Comparison of ENCODE assay signal across 23 cellular contexts in the genomic region with DNA sequence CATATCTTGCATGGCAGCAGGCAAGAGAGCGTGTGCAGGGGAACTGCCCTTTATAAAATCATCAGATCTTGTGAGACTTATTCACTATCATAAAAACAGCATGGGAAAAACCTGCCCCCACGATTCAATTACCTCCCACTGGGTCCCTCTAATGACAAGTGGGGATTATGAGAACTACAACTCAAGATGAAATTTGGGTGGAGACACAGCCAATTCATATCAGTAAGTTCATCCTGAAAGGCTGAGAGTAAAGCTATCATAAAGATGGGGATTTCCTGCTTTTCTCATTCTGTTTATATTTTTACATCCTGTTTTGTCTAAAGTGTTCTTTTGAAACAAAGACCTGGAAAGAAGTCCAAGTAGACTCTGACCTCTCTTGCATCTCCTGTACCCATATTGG. TPM values are rescaled to one million over a fixed set of nuclear protein-coding genes. Genes with fewer than 3 reads are reported as not detected.
DNase-seq lines count a peak whose midpoint lies in the region; ATAC-seq, FAIRE-seq and TF ChIP-seq lines count a peak whose summit lies in the region.
"Had no signal": no experiment of that assay in that cellular context is flagged by ENCODE, and none has a peak within 500 bp of the region (broad histone marks: within the 10 kb centered on the region; RNA-seq: fewer than 3 reads in every experiment).

No MANE protein-coding gene starts in this region.

- H3K4me3 ChIP-seq in endothelial cell of umbilical vein (replicated peaks in 1 of 3; ENCODE audit: insufficient read depth in 1 of 3, low read depth in 1 of 3, low read length in 3 of 3) (no peak overlapping the region), neural progenitor cell (no peak overlapping the region)
- H3K4me3 ChIP-seq: GM23248, HAP-1 had no signal

- no peak for DNase-seq in GM12891 (ENCODE audit: insufficient read length, low spot score)
- DNase-seq in OCI-M1 (lab: John Stamatoyannopoulos, UW) = peak; percentile 80
- peak; percentile 79 for DNase-seq in endothelial cell of umbilical vein (ENCODE audit: low read depth, low spot score)
- peak; percentile 51 for DNase-seq in pulmonary artery endothelial cell (ENCODE audit: low read depth, low spot score)
- DNase-seq in NCI-H2029 (lab: John Stamatoyannopoulos, UW) = no peak
- no peak for DNase-seq in activated naive CD4-positive, alpha-beta T cell treated with anti-CD3 and anti-CD28 coated beads, Interleukin-2, amount 10 ng/mL, durations not matched to agents 7 days and 5 days
- DNase-seq in neural progenitor cell (ENCODE audit: low spot score) = no peak
- DNase-seq: AML-193; Caco-2; CD4-positive, alpha-beta T cell; GF-D8; GM23248 had no signal

- H3K36me3 Mint-ChIP-seq in activated naive CD4-positive, alpha-beta T cell treated with anti-CD3 and anti-CD28 coated beads, Interleukin-2, amount 10 ng/mL, durations not matched to agents 7 days and 5 days = no peaks in the 10 kb centered on the region
- no peaks in the 10 kb centered on the region for H3K36me3 Mint-ChIP-seq in neural progenitor cell

- H3K27me3 Mint-ChIP-seq in activated naive CD4-positive, alpha-beta T cell treated with anti-CD3 and anti-CD28 coated beads, Interleukin-2, amount 10 ng/mL, durations not matched to agents 7 days and 5 days = peaks cover 3% of the 10 kb centered on the region
- H3K27me3 Mint-ChIP-seq in neural progenitor cell (ENCODE audit: insufficient read depth, low read depth) = peaks cover 4% of the 10 kb centered on the region

- H3K27ac Mint-ChIP-seq in activated naive CD4-positive, alpha-beta T cell treated with anti-CD3 and anti-CD28 coated beads, Interleukin-2, amount 10 ng/mL, durations not matched to agents 7 days and 5 days = no peak overlapping the region
- no peak overlapping the region for H3K27ac Mint-ChIP-seq in neural progenitor cell
- H3K27ac Mint-ChIP-seq: CD4-positive, alpha-beta T cell had no signal

- no peaks in the 10 kb centered on the region for H3K9me1 ChIP-seq in endothelial cell of umbilical vein (replicated peaks; ENCODE audit: control insufficient read depth, extremely low read depth, insufficient read depth, low read length)

- peak; percentile 47 for FAIRE-seq in GM12891 (lab: Jason Lieb, UNC)
- FAIRE-seq in endothelial cell of umbilical vein (lab: Jason Lieb, UNC) = peak; percentile 35
- FAIRE-seq: A204.1, D721Med, GM12892 had no signal

- no peak overlapping the region for H3K27ac ChIP-seq in endothelial cell of umbilical vein (ENCODE audit: insufficient read depth, low read depth, low read length)
- no peak overlapping the region for H3K27ac ChIP-seq in neural progenitor cell
- H3K27ac ChIP-seq: C4-2B, GM23248, HL-60, KMS-11 had no signal

- H3K4me2 ChIP-seq in endothelial cell of umbilical vein (ENCODE audit: insufficient read depth, low read length) (peak overlapping the region; percentile 30), neural progenitor cell (no peak overlapping the region)
- H3K4me2 ChIP-seq: KMS-11 had no signal

- POLR2A ChIA-PET in endothelial cell of umbilical vein (lab: Charles Lee) = no interaction called here

- H3K4me1 ChIP-seq in endothelial cell of umbilical vein (ENCODE audit: control insufficient read depth, extremely low read depth, insufficient read depth, low read length) (peaks cover 15% of the 10 kb centered on the region), neural progenitor cell (no peaks in the 10 kb centered on the region)
- H3K4me1 ChIP-seq: HAP-1 had no signal

- H3K4me1 Mint-ChIP-seq in activated naive CD4-positive, alpha-beta T cell treated with anti-CD3 and anti-CD28 coated beads, Interleukin-2, amount 10 ng/mL, durations not matched to agents 7 days and 5 days = no peaks in the 10 kb centered on the region
- H3K4me1 Mint-ChIP-seq in neural progenitor cell = peaks cover 5% of the 10 kb centered on the region

- dilution Hi-C loops in endothelial cell of umbilical vein (cut with MboI; ENCODE audit: extremely low pct_ligation_motif_present, low sequenced_read_pairs) = no loop called here

- H3F3A ChIP-seq in neural progenitor cell (ENCODE audit: low read depth) = no peaks in the 10 kb centered on the region

- H3K4me3 Mint-ChIP-seq in activated naive CD4-positive, alpha-beta T cell treated with anti-CD3 and anti-CD28 coated beads, Interleukin-2, amount 10 ng/mL, durations not matched to agents 7 days and 5 days = no peak overlapping the region
- H3K4me3 Mint-ChIP-seq in neural progenitor cell = no peak overlapping the region
- H3K4me3 Mint-ChIP-seq: CD4-positive, alpha-beta T cell had no signal

- H4K20me1 ChIP-seq in endothelial cell of umbilical vein (replicated peaks; ENCODE audit: control insufficient read depth, extremely low read depth, insufficient read depth, low read length) (no peaks in the 10 kb centered on the region), neural progenitor cell (ENCODE audit: low read depth) (no peaks in the 10 kb centered on the region)

- H3K9me3 ChIP-seq in endothelial cell of umbilical vein (replicated peaks; ENCODE audit: control insufficient read depth, insufficient read depth, low read length) (no peaks in the 10 kb centered on the region), neural progenitor cell (ENCODE audit: low read depth) (no peaks in the 10 kb centered on the region)
- H3K9me3 ChIP-seq: Caco-2, HAP-1 had no signal

- intact Hi-C loops in endothelial cell of umbilical vein (cut with micrococcal nuclease) = no loop called here

- TF ChIP-seq POLR2A in GM12891 (IDR thresholded peaks at IDR 0.05; ENCODE audit: low read depth, low read length) (no peak), endothelial cell of umbilical vein (IDR thresholded peaks at IDR 0.05; ENCODE audit: low read depth, low read length) (no peak)

- ATAC-seq in GM19452 (IDR thresholded peaks at IDR 0.05; ENCODE audit: unreplicated experiment) = no peak

- no peak overlapping the region for H2AFZ ChIP-seq in endothelial cell of umbilical vein (ENCODE audit: low read depth, low read length)
- no peak overlapping the region for H2AFZ ChIP-seq in neural progenitor cell (replicated peaks)
- H2AFZ ChIP-seq: GM23248 had no signal

- TF ChIP-seq CTCF in endothelial cell of umbilical vein (IDR thresholded peaks at IDR 0.05; ENCODE audit: extremely low read depth in 1 of 2, insufficient read depth in 1 of 2, low read depth in 1 of 2, low read length in 2 of 2) (no peak), neural progenitor cell (IDR thresholded peaks at IDR 0.05) (no peak)

- CTCF ChIA-PET in endothelial cell of umbilical vein (lab: Charles Lee) = interaction anchor here (2.5 to 4.6 kb wide), 3 partner anchors 11 to 132 kb away, joined by 14 to 27 read pairs (median 25); no protein-coding TSS in a partner anchor
- CTCF ChIA-PET in activated naive CD4-positive, alpha-beta T cell treated with anti-CD3 and anti-CD28 coated beads, Interleukin-2, amount 10 ng/mL, durations not matched to agents 7 days and 5 days (lab: Charles Lee) = no interaction called here

- no peak overlapping the region for H3K9ac ChIP-seq in endothelial cell of umbilical vein (replicated peaks; ENCODE audit: extremely low read depth, insufficient read depth, low read length)
- no peak overlapping the region for H3K9ac ChIP-seq in neural progenitor cell
- H3K9ac ChIP-seq: GM23248, KMS-11 had no signal

- H3K79me2 ChIP-seq in endothelial cell of umbilical vein (ENCODE audit: control insufficient read depth, insufficient read depth, low read length) (no peaks in the 10 kb centered on the region), neural progenitor cell (ENCODE audit: low read depth) (no peaks in the 10 kb centered on the region)

- H3K36me3 ChIP-seq in endothelial cell of umbilical vein (ENCODE audit: control insufficient read depth in 2 of 2, extremely low read depth in 1 of 2, insufficient read depth in 2 of 2, low read length in 2 of 2) (no peaks in the 10 kb centered on the region), neural progenitor cell (no peaks in the 10 kb centered on the region)
- H3K36me3 ChIP-seq: HAP-1 had no signal

- H3K27me3 ChIP-seq in endothelial cell of umbilical vein (ENCODE audit: control insufficient read depth in 2 of 2, insufficient read depth in 2 of 2, low read length in 2 of 2) (no peaks in the 10 kb centered on the region), neural progenitor cell (no peaks in the 10 kb centered on the region)

- no peaks in the 10 kb centered on the region for H3K9me3 Mint-ChIP-seq in activated naive CD4-positive, alpha-beta T cell treated with anti-CD3 and anti-CD28 coated beads, Interleukin-2, amount 10 ng/mL, durations not matched to agents 7 days and 5 days
- H3K9me3 Mint-ChIP-seq in neural progenitor cell = no peaks in the 10 kb centered on the region
- H3K9me3 Mint-ChIP-seq: CD4-positive, alpha-beta T cell had no signal

- no TSS peak for BruUV-seq in endothelial cell of umbilical vein (replicated peaks; lab: Mats Ljungman, UMichigan)

TF ChIP-seq in GM12891, 5 proteins besides CTCF, POLR2A, EP300 and RAD21:
- TF ChIP-seq PAX5 (IDR thresholded peaks at IDR 0.05; ENCODE audit: insufficient read depth, low read length, severe bottlenecking) (no peak), SPI1 (IDR thresholded peaks at IDR 0.05; ENCODE audit: low read depth, low read length) (no peak), POU2F2 (IDR thresholded peaks at IDR 0.05; ENCODE audit: low read depth, low read length) (no peak), TAF1 (IDR thresholded peaks at IDR 0.05; ENCODE audit: low read depth, low read length) (no peak), POLR2AphosphoS5 (IDR thresholded peaks at IDR 0.05; ENCODE audit: low read depth, low read length) (no peak)

TF ChIP-seq in endothelial cell of umbilical vein, 7 proteins besides CTCF, POLR2A, EP300 and RAD21 (continues in another document):
- TF ChIP-seq GATA2 (IDR thresholded peaks at IDR 0.05; ENCODE audit: insufficient read depth, insufficient read length, low read depth, low read length) (no peak), EZH2 (IDR thresholded peaks at IDR 0.05; ENCODE audit: borderline replicate concordance, low read depth, low read length, severe bottlenecking) (no peak), POLR2AphosphoS5 (IDR thresholded peaks at IDR 0.05; ENCODE audit: insufficient read depth, low read depth, low read length) (no peak), JUN (IDR thresholded peaks at IDR 0.05; ENCODE audit: borderline replicate concordance, insufficient read depth, insufficient read length, low read depth) (no peak), MYC (IDR thresholded peaks at IDR 0.05; ENCODE audit: low read depth, low read length) (no peak)

RNA-seq across cellular contexts. Expression of a gene that starts 28.9 kb away (rescaled TPM):
- polyA plus RNA-seq in GM12891 (2012; ENCODE audit: low read depth, missing spikeins) = not detected
- 8.5 and 13.8 TPM in 2 replicates for total RNA-seq in endothelial cell of umbilical vein
- polyA plus RNA-seq in endothelial cell of umbilical vein = 6.0 and 8.7 TPM in 2 replicates
- polyA plus RNA-seq in endothelial cell of umbilical vein (2011; cell fraction: cytosol; rRNA removed) = 4.5 and 5.9 TPM in 2 replicates
- 6.8 and 7.6 TPM in 2 replicates for polyA plus RNA-seq in endothelial cell of umbilical vein (2011; cell fraction: nucleus; rRNA removed)
- polyA plus RNA-seq in endothelial cell of umbilical vein (2012) = 2.5 and 3.1 TPM in 2 replicates
- 2.8 and 6.6 TPM in 2 replicates for polyA minus RNA-seq in endothelial cell of umbilical vein
- polyA minus RNA-seq in endothelial cell of umbilical vein (2011; cell fraction: cytosol; rRNA and poly(A)+ RNA removed) = not detected
- polyA minus RNA-seq in endothelial cell of umbilical vein (2011; cell fraction: nucleus; rRNA and poly(A)+ RNA removed) = 5.2 and 6.1 TPM in 2 replicates
- 16.6 and 24.4 TPM in 2 replicates for total RNA-seq in pulmonary artery endothelial cell
- total RNA-seq in neural progenitor cell (ENCODE audit: low replicate concordance) = not detected in 2 replicates
- total RNA-seq: Caco-2; CD4-positive, alpha-beta T cell; H4; HT1080 had no signal
- polyA plus RNA-seq: BJ had no signal

Comparison
In these comparisons a context has a peak if more than half of its experiments do, and no peak if none do; other contexts are left out.
1. DNase-seq: peak in OCI-M1 (single experiment), endothelial cell of umbilical vein (single experiment) and pulmonary artery endothelial cell (single experiment); none in GM12891 (single experiment), NCI-H2029 (single experiment), activated naive CD4-positive, alpha-beta T cell treated with anti-CD3 and anti-CD28 coated beads, Interleukin-2, amount 10 ng/mL, durations not matched to agents 7 days and 5 days (single experiment) and neural progenitor cell (single experiment).